In genomic region chr11:74141274-74141695, GRCh38 we compare ENCODE assay signal across 12 cellular contexts. TPM values are rescaled to one million over a fixed set of nuclear protein-coding genes. Genes with fewer than 3 reads are reported as not detected.
DNase-seq lines count a peak whose midpoint lies in the region; TF ChIP-seq lines count a peak whose summit lies in the region.
"Had no signal": no experiment of that assay in that cellular context is flagged by ENCODE, and none has a peak within 500 bp of the region (broad histone marks: within the 10 kb centered on the region; RNA-seq: fewer than 3 reads in every experiment).

No MANE protein-coding gene starts in this region.

- no peaks in the 10 kb centered on the region for H3K9me3 ChIP-seq in stomach
- H3K9me3 ChIP-seq: heart right ventricle had no signal

- H3K4me3 ChIP-seq in fibroblast of pulmonary artery (replicated peaks; ENCODE audit: low read depth, low read length): no peak overlapping the region
- H3K4me3 ChIP-seq in stomach: no peak overlapping the region
- H3K4me3 ChIP-seq: heart right ventricle had no signal

- TF ChIP-seq CTCF in fibroblast of pulmonary artery (IDR thresholded peaks at IDR 0.05; ENCODE audit: low read length, missing control alignments): no peak
- no peak for TF ChIP-seq CTCF in stomach (IDR thresholded peaks at IDR 0.05)

- peaks cover 0 to 18% (median 12%) of the 10 kb centered on the region in 4 donors for H3K36me3 ChIP-seq in stomach

- H3K4me1 ChIP-seq in stomach: peaks cover 10 to 35% (median 17%) of the 10 kb centered on the region in 4 donors

- no peak for TF ChIP-seq POLR2A in stomach (IDR thresholded peaks at IDR 0.05)

- no peak for TF ChIP-seq EP300 in stomach (IDR thresholded peaks at IDR 0.05)

- DNase-seq in H4 (ENCODE audit: low spot score): peak; percentile 16
- peak; percentile 41 for DNase-seq in NCI-H774 (lab: John Stamatoyannopoulos, UW)
- peak; percentile 47 for DNase-seq in fibroblast of pulmonary artery (ENCODE audit: low read depth)
- peak; percentile 47 for DNase-seq in stomach
- DNase-seq in HUDEP-2 (lab: John Stamatoyannopoulos, UW; ENCODE audit: unreplicated experiment in 76 of 76): no peak
- DNase-seq in T-helper 1 cell: no peak
- DNase-seq in activated CD4-positive, alpha-beta T cell treated with anti-CD3 and anti-CD28 coated beads for 4 hours: no peak
- DNase-seq: activated CD4-positive, alpha-beta T cell treated with anti-CD3 and anti-CD28 coated beads, Interleukin-2, amount 10 ng/mL, durations not matched to agents 7 days and 5 days; activated effector memory CD4-positive, alpha-beta T cell treated with anti-CD3 and anti-CD28 coated beads, Interleukin-2, amount 50 U/mL, for 16 hours; heart right ventricle; naive thymus-derived CD4-positive, alpha-beta T cell; NCI-H1436 treated with DMSO at 0.1 percent for 48 hours had no signal

- intact Hi-C loops in stomach (cut with DNase I; ENCODE audit: low total_unique reads): no loop called here

- no peaks in the 10 kb centered on the region for H3K27me3 ChIP-seq in stomach
- H3K27me3 ChIP-seq: heart right ventricle had no signal

- WGBS in stomach, 5 donors: 60 to 75% (median 64%) methylated on average over 2 of the region's 2 CpGs

- H3K27ac ChIP-seq in stomach: peak overlapping the region in 1 of 5 donors; percentile 26
- H3K27ac ChIP-seq: heart right ventricle had no signal

RNA-seq across cellular contexts. Expression of gene C2CD3, which starts 29.5 kb away (rescaled TPM):
- total RNA-seq in H4 (2014; rRNA removed; shearing (Covaris generic)): 8.4 and 17.7 TPM in 2 replicates
- 100 to 1,000 TPM in 2 of 5 donors, 10 to 100 TPM in 3; 22.9 to 176 (median 93.6) TPM for total RNA-seq in stomach
- polyA plus RNA-seq in stomach: 1 to 10 TPM; 5.6 to 7.0 (median 5.7) TPM

RNA-seq across cellular contexts. Expression of gene PPME1, which starts 29.8 kb away (rescaled TPM):
- 33.1 and 33.5 TPM in 2 replicates for total RNA-seq in H4 (2014; rRNA removed; shearing (Covaris generic))
- 10 to 100 TPM in 2 of 5 donors, 1 to 10 TPM in 3; 2.0 to 31.0 (median 7.0) TPM for total RNA-seq in stomach
- 10 to 100 TPM; 15.4 to 26.2 (median 21.0) TPM for polyA plus RNA-seq in stomach

Comparison
In these comparisons a context has a peak if more than half of its experiments do, and no peak if none do; other contexts are left out.
1. DNase-seq: peak in H4 (single experiment), NCI-H774 (single experiment), fibroblast of pulmonary artery (single experiment) and stomach (single experiment); none in HUDEP-2 (0 of 76), T-helper 1 cell (0 of 5) and activated CD4-positive, alpha-beta T cell treated with anti-CD3 and anti-CD28 coated beads for 4 hours (0 of 2).